Comparison of ENCODE assay signal across 12 cellular contexts in genomic region chr12:95224202-95225170, GRCh38. TPM values are rescaled to one million over a fixed set of nuclear protein-coding genes. Genes with fewer than 3 reads are reported as not detected.
A peak's percentile ranks its signal among the peaks of the same experiment; 100 is the strongest.
DNase-seq lines count a peak whose midpoint lies in the region; TF ChIP-seq lines count a peak whose summit lies in the region.
"Had no signal": no experiment of that assay in that cellular context is flagged by ENCODE, and none has a peak within 500 bp of the region (broad histone marks: within the 10 kb centered on the region; RNA-seq: fewer than 3 reads in every experiment).

No MANE protein-coding gene starts in this region.

- peaks cover 23% of the 10 kb centered on the region for H3K36me3 Mint-ChIP-seq in activated CD4-positive, alpha-beta T cell treated with anti-CD3 and anti-CD28 coated beads, Interleukin-2, amount 10 ng/mL, durations not matched to agents 24 days and 14 days (ENCODE audit: low read depth)

- H3K9me3 Mint-ChIP-seq in activated CD4-positive, alpha-beta T cell treated with anti-CD3 and anti-CD28 coated beads, Interleukin-2, amount 10 ng/mL, durations not matched to agents 24 days and 14 days: no peaks in the 10 kb centered on the region

- no peak overlapping the region for H3K9ac ChIP-seq in Loucy (ENCODE audit: low read depth, low read length, poor library complexity, severe bottlenecking)
- H3K9ac ChIP-seq in mesendoderm (ENCODE audit: low read length): no peak overlapping the region
- H3K9ac ChIP-seq: neural progenitor cell had no signal

- peak overlapping the region; percentile 55 for H3K4me2 ChIP-seq in Loucy (ENCODE audit: low read depth, low read length, poor library complexity, severe bottlenecking)
- no peak overlapping the region for H3K4me2 ChIP-seq in mesendoderm (ENCODE audit: low read length)
- H3K4me2 ChIP-seq: neural progenitor cell had no signal

- H4K5ac ChIP-seq in mesendoderm (ENCODE audit: low read length): no peak overlapping the region

- H3K27me3 ChIP-seq in Loucy (ENCODE audit: insufficient read depth, low read length, poor library complexity, severe bottlenecking) (no peaks in the 10 kb centered on the region), mesendoderm (ENCODE audit: insufficient read depth, low read length, poor library complexity) (no peaks in the 10 kb centered on the region)
- H3K27me3 ChIP-seq: MG63, neural progenitor cell had no signal

- no peak overlapping the region for H2AK5ac ChIP-seq in mesendoderm (ENCODE audit: low read length)

- WGBS in mesendoderm (ENCODE audit: extremely low coverage, insufficient coverage, low lambda C conversion rate): no CpG with 5 or more reads among the region's 8 CpGs

- H3K27ac ChIP-seq in mesendoderm (ENCODE audit: low read depth, low read length): no peak overlapping the region
- H3K27ac ChIP-seq: neural progenitor cell had no signal

- H4K20me1 ChIP-seq in Loucy (ENCODE audit: insufficient read depth, low read length, poor library complexity, severe bottlenecking): peaks cover 85% of the 10 kb centered on the region

- H3K4me1 Mint-ChIP-seq in activated CD4-positive, alpha-beta T cell treated with anti-CD3 and anti-CD28 coated beads, Interleukin-2, amount 10 ng/mL, durations not matched to agents 24 days and 14 days: peaks cover 21% of the 10 kb centered on the region

- no peaks in the 10 kb centered on the region for H3F3A ChIP-seq in Loucy (ENCODE audit: low read depth)

- DNase-seq in activated CD4-positive, alpha-beta T cell treated with anti-CD3 and anti-CD28 coated beads, Interleukin-2, amount 10 ng/mL, durations not matched to agents 24 days and 14 days: no peak
- no peak for DNase-seq in activated CD4-positive, alpha-beta T cell treated with anti-CD3 and anti-CD28 coated beads, Interleukin-2, amount 50 U/mL, for 48 hours
- peak; percentile 57 for DNase-seq in astrocyte of the hippocampus (ENCODE audit: low read depth, low spot score)
- no peak for DNase-seq in mesendoderm
- DNase-seq in head of caudate nucleus: no peak
- DNase-seq in LoVo (ENCODE audit: low spot score): no peak
- no peak for DNase-seq in activated effector memory CD4-positive, alpha-beta T cell treated with anti-CD3 and anti-CD28 coated beads, Interleukin-2, amount 50 U/mL, for 16 hours
- DNase-seq: activated CD8-positive, alpha-beta memory T cell treated with anti-CD3 and anti-CD28 coated beads, Interleukin-2, amount 50 U/mL, for 48 hours; MG63; NCI-H524 had no signal

- no peaks in the 10 kb centered on the region for H3K9me3 ChIP-seq in Loucy (ENCODE audit: insufficient read depth, low read depth, low read length)
- H3K9me3 ChIP-seq: MG63 had no signal

- H3K79me2 ChIP-seq in Loucy (ENCODE audit: insufficient read depth, low read length) (peaks cover 99% of the 10 kb centered on the region), mesendoderm (ENCODE audit: control insufficient read depth, insufficient read depth, low read length) (peaks cover 44% of the 10 kb centered on the region)

- H3K27ac Mint-ChIP-seq in activated CD4-positive, alpha-beta T cell treated with anti-CD3 and anti-CD28 coated beads, Interleukin-2, amount 10 ng/mL, durations not matched to agents 24 days and 14 days: peak overlapping the region; percentile 34
- H3K27ac Mint-ChIP-seq: neural progenitor cell had no signal

- H3K4me3 ChIP-seq in Loucy (ENCODE audit: low read length, poor library complexity, severe bottlenecking) (no peak overlapping the region), mesendoderm (ENCODE audit: low read length) (no peak overlapping the region)
- H3K4me3 ChIP-seq: MG63, neural progenitor cell had no signal

- H3K9me2 ChIP-seq in Loucy (replicated peaks; ENCODE audit: low read depth, low read length): no peaks in the 10 kb centered on the region

- peaks cover 7% of the 10 kb centered on the region; the same call in 1 of the 2 replicates for H3K36me3 ChIP-seq in Loucy (ENCODE audit: insufficient read depth, low read length)
- H3K36me3 ChIP-seq in mesendoderm (ENCODE audit: control insufficient read depth, insufficient read depth, low read length): no peaks in the 10 kb centered on the region
- H3K36me3 ChIP-seq: neural progenitor cell had no signal

- H2BK5ac ChIP-seq in mesendoderm (ENCODE audit: low read length): no peak overlapping the region

- no peak for TF ChIP-seq CTCF in Loucy (conservative IDR thresholded peaks at IDR 0.05; ENCODE audit: low read length)

- peaks cover 6% of the 10 kb centered on the region for H3K79me1 ChIP-seq in mesendoderm (ENCODE audit: low read length)

- no peak overlapping the region for H3K4ac ChIP-seq in mesendoderm (ENCODE audit: low read depth, low read length)

- no peak overlapping the region for H4K8ac ChIP-seq in mesendoderm (ENCODE audit: low read depth, low read length)

- no peaks in the 10 kb centered on the region for H3K27me3 Mint-ChIP-seq in activated CD4-positive, alpha-beta T cell treated with anti-CD3 and anti-CD28 coated beads, Interleukin-2, amount 10 ng/mL, durations not matched to agents 24 days and 14 days

- H3K23ac ChIP-seq in mesendoderm (ENCODE audit: low read length): no peak overlapping the region

- no peak overlapping the region for H2AFZ ChIP-seq in Loucy (ENCODE audit: low read length)
- H2AFZ ChIP-seq: neural progenitor cell had no signal

- H2BK15ac ChIP-seq in mesendoderm (replicated peaks; ENCODE audit: low read depth): no peak overlapping the region

- H3K4me3 Mint-ChIP-seq in activated CD4-positive, alpha-beta T cell treated with anti-CD3 and anti-CD28 coated beads, Interleukin-2, amount 10 ng/mL, durations not matched to agents 24 days and 14 days: no peak overlapping the region
- H3K4me3 Mint-ChIP-seq: neural progenitor cell had no signal

- H3K56ac ChIP-seq in mesendoderm (ENCODE audit: low read length): peak overlapping the region; percentile 11

- intact Hi-C loops in activated CD4-positive, alpha-beta T cell treated with anti-CD3 and anti-CD28 coated beads, Interleukin-2, amount 10 ng/mL, durations not matched to agents 24 days and 14 days (cut with micrococcal nuclease): no loop called here
- intact Hi-C loops in head of caudate nucleus (cut with DNase I): no loop called here

- H3K18ac ChIP-seq in mesendoderm (ENCODE audit: low read length): no peak overlapping the region

- H2BK120ac ChIP-seq in mesendoderm (ENCODE audit: low read depth, low read length): no peak overlapping the region

- peaks cover 36% of the 10 kb centered on the region for H3K4me1 ChIP-seq in Loucy (ENCODE audit: insufficient read depth, low read length, poor library complexity, severe bottlenecking)
- H3K4me1 ChIP-seq in mesendoderm (ENCODE audit: control insufficient read depth, low read depth, low read length): peaks cover 2% of the 10 kb centered on the region

RNA-seq across cellular contexts. Expression of gene VEZT, which starts 6.9 kb away (rescaled TPM):
- total RNA-seq in activated CD4-positive, alpha-beta T cell treated with anti-CD3 and anti-CD28 coated beads, Interleukin-2, amount 10 ng/mL, durations not matched to agents 24 days and 14 days: 57.7 and 58.8 TPM in 2 replicates
- polyA plus RNA-seq in mesendoderm (2013, experiment 1 of 2): 45.3 TPM
- polyA plus RNA-seq in mesendoderm (2013, experiment 2 of 2): 45.4 TPM

RNA-seq across cellular contexts. Expression of gene FGD6, which starts 7.2 kb away (rescaled TPM):
- 0.45 and 0.70 TPM in 2 replicates for total RNA-seq in activated CD4-positive, alpha-beta T cell treated with anti-CD3 and anti-CD28 coated beads, Interleukin-2, amount 10 ng/mL, durations not matched to agents 24 days and 14 days
- 8.6 TPM for polyA plus RNA-seq in mesendoderm (2013, experiment 1 of 2)
- polyA plus RNA-seq in mesendoderm (2013, experiment 2 of 2): 8.7 TPM
